ENCODE assay signal across 1 cellular context in genomic region chr2:189338119-189338518, GRCh38.
TF ChIP-seq lines count a peak whose summit lies in the region.

No MANE protein-coding gene starts in this region.

TF ChIP-seq in A549, 52 proteins besides CTCF, POLR2A, EP300 and RAD21:
- TF ChIP-seq MAFK (IDR thresholded peaks at IDR 0.05; ENCODE audit: partially characterized antibody) = no peak
- no peak for TF ChIP-seq HOXB5 (CRISPR knock-in tag; IDR thresholded peaks at IDR 0.05)
- no peak; the same call in 1 of the 2 replicates for TF ChIP-seq JUNB (IDR thresholded peaks at IDR 0.05)
- no peak for TF ChIP-seq E2F6 (IDR thresholded peaks at IDR 0.05; ENCODE audit: borderline replicate concordance, low read depth)
- TF ChIP-seq ATOH8 (CRISPR knock-in tag; IDR thresholded peaks at IDR 0.05; ENCODE audit: low read depth) = no peak
- TF ChIP-seq KDM1A (IDR thresholded peaks at IDR 0.05; ENCODE audit: low read depth) = no peak
- no peak for TF ChIP-seq KDM5A (IDR thresholded peaks at IDR 0.05)
- TF ChIP-seq JUN (IDR thresholded peaks at IDR 0.05) = no peak
- no peak for TF ChIP-seq MYC (IDR thresholded peaks at IDR 0.05; ENCODE audit: borderline replicate concordance, low read length)
- no peak for TF ChIP-seq CHD2 (IDR thresholded peaks at IDR 0.05; ENCODE audit: low read length, partially characterized antibody)
- TF ChIP-seq USF2 (IDR thresholded peaks at IDR 0.05) = no peak
- TF ChIP-seq FOXS1 (CRISPR knock-in tag; IDR thresholded peaks at IDR 0.05) = no peak
- TF ChIP-seq TP53 (CRISPR knock-in tag; IDR thresholded peaks at IDR 0.05) = no peak
- TF ChIP-seq PHF8 (IDR thresholded peaks at IDR 0.05; ENCODE audit: borderline replicate concordance, low read depth) = no peak
- no peak for TF ChIP-seq RCOR1 (IDR thresholded peaks at IDR 0.05; ENCODE audit: low read depth, low read length)
- TF ChIP-seq HOXA7 (CRISPR knock-in tag; IDR thresholded peaks at IDR 0.05) = no peak
- no peak for TF ChIP-seq ELK1 (IDR thresholded peaks at IDR 0.05; ENCODE audit: low read depth, low read length)
- TF ChIP-seq MAZ (IDR thresholded peaks at IDR 0.05; ENCODE audit: borderline replicate concordance, low read depth, low read length) = no peak
- TF ChIP-seq MAX (IDR thresholded peaks at IDR 0.05) = no peak
- no peak for TF ChIP-seq HES2 (IDR thresholded peaks at IDR 0.05)
